In the genomic region with DNA sequence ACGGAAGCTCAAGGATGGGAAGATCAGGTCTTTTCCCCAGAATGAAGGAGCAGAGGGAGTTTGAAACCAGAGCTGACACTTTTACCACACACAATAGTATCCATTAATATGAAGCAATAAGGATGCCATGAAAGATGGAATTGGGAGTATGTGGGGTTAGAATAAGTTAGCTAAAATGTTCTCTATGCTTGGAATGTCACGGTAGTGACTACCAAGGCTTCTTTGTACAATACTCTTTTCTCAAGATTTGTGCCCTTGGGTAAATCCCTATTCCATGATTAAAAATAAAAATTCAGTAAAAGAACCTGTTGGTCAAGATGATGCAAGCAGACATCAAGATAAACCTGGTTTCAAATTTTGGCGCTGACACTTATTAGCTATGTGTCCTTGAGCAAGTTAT, we compare ENCODE assay signal across 21 cellular contexts.
"Had no signal": no experiment of that assay in that cellular context is flagged by ENCODE, and none has a peak within 500 bp of the region (broad histone marks: within the 10 kb centered on the region; RNA-seq: fewer than 3 reads in every experiment).

No MANE protein-coding gene starts in this region.

- H3K27ac ChIP-seq: cardiac muscle cell had no signal

- H3K4me3 ChIP-seq: cardiac muscle cell had no signal

- ATAC-seq: activated T-helper 17 cell treated with anti-CD3 and anti-CD28 coated beads, Interleukin-2, amount 50 U/mL, for 72 hours; T-cell had no signal

- H3K27me3 ChIP-seq: cardiac muscle cell had no signal

- DNase-seq: activated CD4-positive, alpha-beta memory T cell treated with anti-CD3 and anti-CD28 coated beads, Interleukin-2, amount 10 ng/mL, durations not matched to agents 7 days and 5 days; activated CD4-positive, alpha-beta T cell treated with anti-CD3 and anti-CD28 coated beads, Interleukin-2, amount 10 ng/mL, durations not matched to agents 7 days and 5 days; activated CD4-positive, CD25-positive, alpha-beta regulatory T cell; activated gamma-delta T cell; activated naive CD4-positive, alpha-beta T cell treated with anti-CD3 and anti-CD28 coated beads for 36 hours; activated T-cell treated with anti-CD3 and anti-CD28 coated beads for 4 hours; activated T-cell treated with anti-CD3 and anti-CD28 coated beads, Interleukin-2, amount 50 U/mL, for 48 hours; anterior cingulate cortex; MM.1S; NCI-H1105 treated with DMSO at 0.1 percent for 48 hours; NCI-H1436 treated with DMSO at 0.1 percent for 48 hours; NCI-H187 treated with DMSO at 0.1 percent for 48 hours; NCI-H2081 treated with DMSO at 0.1 percent for 48 hours; NCI-H446; NCI-H524; SHP77 treated with DMSO at 0.1 percent for 48 hours; T-cell; T-helper 2 cell; T1000 had no signal

- H3K36me3 ChIP-seq: cardiac muscle cell had no signal
